ENCODE assay signal across 8 cellular contexts in genomic region chr3:128426128-128426921, GRCh38.
A peak's percentile ranks its signal among the peaks of the same experiment; 100 is the strongest.
DNase-seq lines count a peak whose midpoint lies in the region; ATAC-seq and TF ChIP-seq lines count a peak whose summit lies in the region.

No MANE protein-coding gene starts in this region.

- peak; percentile 47 for ATAC-seq in GM18861 (IDR thresholded peaks at IDR 0.05; ENCODE audit: unreplicated experiment)
- peak; percentile 64 for ATAC-seq in HG03565 (IDR thresholded peaks at IDR 0.05; ENCODE audit: unreplicated experiment)

- H3K4me3 ChIP-seq in astrocyte of the spinal cord (ENCODE audit: low read depth, low read length) = peak overlapping the region; percentile 10

- in situ Hi-C loops in astrocyte of the spinal cord (cut with HindIII; ENCODE audit: low sequenced_read_pairs) = no loop called here

- peak; percentile 66 for TF ChIP-seq CTCF in astrocyte of the spinal cord (IDR thresholded peaks at IDR 0.05; ENCODE audit: low read depth, low read length)

- DNase-seq in AG08395 (ENCODE audit: low spot score) (peak; percentile 82), T-helper 1 cell (peak in 4 of 5 donors; percentile 17 to 51 (median 38)), astrocyte of the spinal cord (ENCODE audit: low read depth, low spot score) (no peak), iPS-NIHi11 (ENCODE audit: low spot score) (peak; percentile 99), OCI-M2 (lab: John Stamatoyannopoulos, UW; ENCODE audit: unreplicated experiment) (no peak)
- DNase-seq in stimulated activated CD4-positive, alpha-beta T cell treated with anti-CD3 and anti-CD28 coated beads, Interleukin-1b, Interleukin-23, amount 100 ng/mL, for 4 hours (ENCODE audit: low read depth in 2 of 2) = peak; percentile 47 to 60

Comparison
In these comparisons a context has a peak if more than half of its experiments do, and no peak if none do; other contexts are left out.
1. DNase-seq: peak in AG08395 (single experiment), T-helper 1 cell (4 of 5), iPS-NIHi11 (single experiment) and stimulated activated CD4-positive, alpha-beta T cell treated with anti-CD3 and anti-CD28 coated beads, Interleukin-1b, Interleukin-23, amount 100 ng/mL, for 4 hours (2 of 2); none in astrocyte of the spinal cord (single experiment) and OCI-M2 (single experiment).